Comparison of ENCODE assay signal across 2 cellular contexts in genomic region chr3:197261164-197261509, GRCh38.
TF ChIP-seq lines count a peak whose summit lies in the region.

No MANE protein-coding gene starts in this region.

TF ChIP-seq in HepG2, 621 proteins besides CTCF, POLR2A, EP300 and RAD21:
- TF ChIP-seq IRF2 (CRISPR knock-in tag; IDR thresholded peaks at IDR 0.05) (no peak), ZNF460 (CRISPR knock-in tag; IDR thresholded peaks at IDR 0.05; ENCODE audit: borderline replicate concordance) (peak; percentile 20; the same call in 1 of the 2 replicates)
TF ChIP-seq in HepG2: peak in this region for 1.

TF ChIP-seq in K562, 482 proteins besides CTCF, POLR2A, EP300 and RAD21:
- TF ChIP-seq CGGBP1 (CRISPR knock-in tag; IDR thresholded peaks at IDR 0.05) (no peak), ZNF274 (IDR thresholded peaks at IDR 0.05; ENCODE audit: borderline replicate concordance, low read depth, low read length) (no peak), ZNF121 (CRISPR knock-in tag; conservative IDR thresholded peaks at IDR 0.05) (peak; percentile 47; the same call in 1 of the 2 replicates)
TF ChIP-seq in K562: peak in this region for 1.
